14 cellular contexts compared by ENCODE assay signal in the genomic region with DNA sequence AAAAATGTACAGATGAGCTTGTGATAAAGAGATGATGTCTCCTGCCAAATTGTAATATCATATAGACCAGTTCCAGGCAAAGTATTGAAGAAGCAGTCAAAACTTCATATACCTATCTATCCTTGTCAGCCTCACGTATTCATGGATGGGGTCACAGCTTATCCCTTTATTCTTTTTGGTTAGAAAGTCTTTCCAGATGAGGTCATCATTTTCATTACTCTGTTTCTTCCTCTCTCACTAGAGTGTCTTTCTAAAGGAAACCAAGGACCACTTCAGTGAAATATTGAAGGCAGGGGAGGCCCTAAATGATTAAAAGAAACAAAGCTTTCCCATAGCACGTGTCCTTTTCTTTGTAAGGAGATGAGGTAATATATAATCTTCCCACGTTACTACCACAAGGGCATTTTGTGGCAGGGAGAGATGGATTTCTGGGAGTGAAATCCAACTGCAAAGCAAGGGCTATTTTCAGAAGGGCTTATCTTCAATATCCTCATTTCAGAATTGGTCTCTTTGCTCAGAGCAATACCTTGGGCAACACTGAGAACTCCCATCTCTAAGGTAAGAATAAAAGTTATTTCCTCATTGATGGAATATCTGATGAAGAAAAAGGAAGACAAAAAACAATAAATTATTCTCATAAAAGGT.
"Had no signal": no experiment of that assay in that cellular context is flagged by ENCODE, and none has a peak within 500 bp of the region (broad histone marks: within the 10 kb centered on the region; RNA-seq: fewer than 3 reads in every experiment).

No MANE protein-coding gene starts in this region.

- DNase-seq: activated CD4-positive, alpha-beta T cell treated with anti-CD3 and anti-CD28 coated beads, Interleukin-2, amount 10 ng/mL, durations not matched to agents 24 days and 14 days; activated CD8-positive, alpha-beta memory T cell treated with anti-CD3 and anti-CD28 coated beads for 24 hours; activated naive CD4-positive, alpha-beta T cell treated with anti-CD3 and anti-CD28 coated beads, Interleukin-2, amount 10 ng/mL, durations not matched to agents 7 days and 5 days; effector memory CD8-positive, alpha-beta T cell; nephron progenitor cell; sigmoid colon; stimulated activated CD4-positive, alpha-beta T cell treated with anti-CD3 and anti-CD28 coated beads, Interleukin-2, amount 100 ng/mL, for 48 hours; stimulated activated naive CD4-positive, alpha-beta T cell treated with Interleukin-2 at 50 U/mL for 16 hours; T-helper 1 cell had no signal

- H3K4me3 ChIP-seq: prostate gland, sigmoid colon, suprapubic skin had no signal

- H3K27ac Mint-ChIP-seq: activated CD4-positive, alpha-beta T cell treated with anti-CD3 and anti-CD28 coated beads, Interleukin-2, amount 10 ng/mL, durations not matched to agents 24 days and 14 days; activated naive CD4-positive, alpha-beta T cell treated with anti-CD3 and anti-CD28 coated beads, Interleukin-2, amount 10 ng/mL, durations not matched to agents 7 days and 5 days; activated T-helper 17 cell treated with anti-CD3 and anti-CD28 coated beads, Interleukin-2, amount 50 U/mL, for 72 hours; nephron progenitor cell; type B pancreatic cell had no signal

- H3K4me3 Mint-ChIP-seq: activated CD4-positive, alpha-beta T cell treated with anti-CD3 and anti-CD28 coated beads, Interleukin-2, amount 10 ng/mL, durations not matched to agents 24 days and 14 days; activated naive CD4-positive, alpha-beta T cell treated with anti-CD3 and anti-CD28 coated beads, Interleukin-2, amount 10 ng/mL, durations not matched to agents 7 days and 5 days; activated T-helper 17 cell treated with anti-CD3 and anti-CD28 coated beads, Interleukin-2, amount 50 U/mL, for 72 hours; brain; effector memory CD8-positive, alpha-beta T cell; nephron progenitor cell; type B pancreatic cell had no signal

- H3K4me1 ChIP-seq: prostate gland had no signal

- H3K36me3 Mint-ChIP-seq: activated naive CD4-positive, alpha-beta T cell treated with anti-CD3 and anti-CD28 coated beads, Interleukin-2, amount 10 ng/mL, durations not matched to agents 7 days and 5 days; brain; type B pancreatic cell had no signal

- H3K9me3 Mint-ChIP-seq: activated CD4-positive, alpha-beta T cell treated with anti-CD3 and anti-CD28 coated beads, Interleukin-2, amount 10 ng/mL, durations not matched to agents 24 days and 14 days; activated naive CD4-positive, alpha-beta T cell treated with anti-CD3 and anti-CD28 coated beads, Interleukin-2, amount 10 ng/mL, durations not matched to agents 7 days and 5 days; activated T-helper 17 cell treated with anti-CD3 and anti-CD28 coated beads, Interleukin-2, amount 50 U/mL, for 72 hours; brain; effector memory CD8-positive, alpha-beta T cell; nephron progenitor cell; type B pancreatic cell had no signal

- H3K27me3 ChIP-seq: sigmoid colon, suprapubic skin had no signal

- H3K27ac ChIP-seq: prostate gland, sigmoid colon, suprapubic skin had no signal

- H3K9me3 ChIP-seq: prostate gland, sigmoid colon, suprapubic skin had no signal

- H3K36me3 ChIP-seq: prostate gland, sigmoid colon, suprapubic skin had no signal

- H3K4me1 Mint-ChIP-seq: activated CD4-positive, alpha-beta T cell treated with anti-CD3 and anti-CD28 coated beads, Interleukin-2, amount 10 ng/mL, durations not matched to agents 24 days and 14 days; activated naive CD4-positive, alpha-beta T cell treated with anti-CD3 and anti-CD28 coated beads, Interleukin-2, amount 10 ng/mL, durations not matched to agents 7 days and 5 days; activated T-helper 17 cell treated with anti-CD3 and anti-CD28 coated beads, Interleukin-2, amount 50 U/mL, for 72 hours had no signal

- H3K27me3 Mint-ChIP-seq: activated CD4-positive, alpha-beta T cell treated with anti-CD3 and anti-CD28 coated beads, Interleukin-2, amount 10 ng/mL, durations not matched to agents 24 days and 14 days; activated naive CD4-positive, alpha-beta T cell treated with anti-CD3 and anti-CD28 coated beads, Interleukin-2, amount 10 ng/mL, durations not matched to agents 7 days and 5 days; activated T-helper 17 cell treated with anti-CD3 and anti-CD28 coated beads, Interleukin-2, amount 50 U/mL, for 72 hours; brain; effector memory CD8-positive, alpha-beta T cell; type B pancreatic cell had no signal

- ATAC-seq: activated T-helper 17 cell treated with anti-CD3 and anti-CD28 coated beads, Interleukin-2, amount 50 U/mL, for 72 hours; effector memory CD8-positive, alpha-beta T cell had no signal
